Comparison of ENCODE assay signal across 9 cellular contexts in the genomic region with DNA sequence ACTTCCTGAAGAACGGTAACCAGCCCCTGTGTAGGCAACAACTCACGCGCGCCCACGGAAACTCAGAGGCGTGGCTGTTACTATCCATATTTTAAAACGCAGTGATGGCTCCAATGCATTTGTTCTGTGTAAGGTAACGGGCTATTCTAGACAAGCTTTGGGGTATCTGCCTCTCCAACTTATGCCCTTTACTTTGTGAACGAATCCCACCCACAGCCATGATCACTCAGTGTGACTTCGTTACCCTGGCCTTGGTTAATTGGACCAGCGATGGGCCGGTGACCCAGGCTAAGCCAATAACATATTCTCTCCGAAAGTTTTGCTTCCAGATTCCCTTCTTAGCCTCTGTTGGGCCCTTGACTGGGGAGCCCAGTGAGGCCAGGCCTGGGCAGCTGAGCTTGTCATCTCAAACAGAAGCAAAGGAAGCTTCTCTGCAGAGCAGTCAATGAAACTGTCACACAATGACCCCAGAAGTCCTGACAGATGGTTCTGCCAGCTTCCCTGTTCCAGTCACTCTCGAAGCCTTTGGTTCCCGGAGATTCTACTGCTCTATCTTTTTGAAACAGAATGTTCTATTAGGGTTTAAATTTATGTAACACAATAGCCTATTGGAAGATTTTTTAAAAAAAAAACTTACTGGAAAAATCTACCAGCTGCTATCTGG. TPM values are rescaled to one million over a fixed set of nuclear protein-coding genes. Genes with fewer than 3 reads are reported as not detected.
DNase-seq lines count a peak whose midpoint lies in the region; TF ChIP-seq lines count a peak whose summit lies in the region.
"Had no signal": no experiment of that assay in that cellular context is flagged by ENCODE, and none has a peak within 500 bp of the region (broad histone marks: within the 10 kb centered on the region; RNA-seq: fewer than 3 reads in every experiment).

No MANE protein-coding gene starts in this region.

- no peak overlapping the region for H3K9ac ChIP-seq in rectal smooth muscle tissue (ENCODE audit: low read length)

- no peaks in the 10 kb centered on the region for H3K9me3 ChIP-seq in right atrium auricular region

- WGBS in adipose tissue, 3 donors: 78 to 88% (median 79%) methylated on average over 15 of the region's 15 CpGs

- in situ Hi-C loops in G401 (cut with HindIII; ENCODE audit: low sequenced_read_pairs): no loop called here

- H3K4me3 ChIP-seq in right atrium auricular region (peak overlapping the region in 1 of 2 donors; percentile 3), rectal smooth muscle tissue (ENCODE audit: low read length) (no peak overlapping the region)

- H3K36me3 ChIP-seq in right atrium auricular region (no peaks in the 10 kb centered on the region), rectal smooth muscle tissue (ENCODE audit: control insufficient read depth, insufficient read depth, low read length) (no peaks in the 10 kb centered on the region)

- DNase-seq in G401 (ENCODE audit: low spot score): peak; percentile 82
- no peak for DNase-seq in right atrium auricular region (ENCODE audit: low spot score)
- no peak for DNase-seq in RPMI8226
- DNase-seq in DMS79 (lab: John Stamatoyannopoulos, UW): no peak
- no peak for DNase-seq in hypothalamus (lab: John Stamatoyannopoulos, UW)
- DNase-seq in GM20000 (ENCODE audit: low spot score): no peak
- DNase-seq: activated CD4-positive, alpha-beta T cell treated with anti-CD3 and anti-CD28 coated beads for 4 hours had no signal

- H3K4me1 ChIP-seq in right atrium auricular region (peaks cover 0 to 37% of the 10 kb centered on the region in 2 donors), rectal smooth muscle tissue (ENCODE audit: control insufficient read depth, insufficient read depth, low read length) (peaks cover 18% of the 10 kb centered on the region)

- H3K27me3 ChIP-seq in right atrium auricular region (no peaks in the 10 kb centered on the region), rectal smooth muscle tissue (ENCODE audit: control insufficient read depth, insufficient read depth, low read length) (no peaks in the 10 kb centered on the region)

- H3K27ac ChIP-seq in adipose tissue (ENCODE audit: low read depth, low read length): peak overlapping the region; percentile 43
- H3K27ac ChIP-seq in right atrium auricular region: peak overlapping the region; percentile 80 to 82
- H3K27ac ChIP-seq in rectal smooth muscle tissue (ENCODE audit: low read depth, low read length): peak overlapping the region; percentile 70

- TF ChIP-seq CTCF in right atrium auricular region (IDR thresholded peaks at IDR 0.05): no peak
- no peak for TF ChIP-seq CTCF in GM20000 (IDR thresholded peaks at IDR 0.05; ENCODE audit: extremely low read depth, missing control alignments)

RNA-seq across cellular contexts. Expression of a gene that starts 30.7 kb away (rescaled TPM):
- 13.8 and 24.0 TPM in 2 replicates for total RNA-seq in G401 (2014; rRNA removed; shearing (Covaris generic))
- 10 to 100 TPM in 2 of 3 donors, 1 to 10 TPM in 1; 5.6 to 22.8 (median 17.3) TPM for polyA plus RNA-seq in adipose tissue
- total RNA-seq in right atrium auricular region: 10 to 100 TPM; 32.3 to 32.6 TPM
